In the genomic region with DNA sequence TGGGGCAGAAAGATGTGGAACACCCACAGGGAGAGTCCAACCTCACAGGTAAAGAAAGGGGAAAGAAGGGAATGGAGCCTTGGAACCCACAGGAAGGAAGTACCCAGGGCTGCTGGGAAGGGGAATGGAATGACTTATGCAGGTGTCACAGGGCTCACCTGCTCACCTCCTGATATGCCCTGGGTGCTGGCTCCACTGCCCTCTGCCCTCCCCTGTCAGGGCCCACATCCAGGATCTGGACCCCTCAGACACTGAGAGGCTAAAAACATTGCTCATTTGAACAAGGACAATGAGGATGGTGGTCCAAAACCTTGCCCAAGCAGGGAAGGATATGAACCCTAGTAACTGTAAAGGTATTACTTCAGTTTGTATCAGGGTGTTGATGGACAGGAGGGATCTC, we compare ENCODE assay signal across 18 cellular contexts. TPM values are rescaled to one million over a fixed set of nuclear protein-coding genes. Genes with fewer than 3 reads are reported as not detected.
DNase-seq lines count a peak whose midpoint lies in the region; ATAC-seq and TF ChIP-seq lines count a peak whose summit lies in the region.
"Had no signal": no experiment of that assay in that cellular context is flagged by ENCODE, and none has a peak within 500 bp of the region (broad histone marks: within the 10 kb centered on the region; RNA-seq: fewer than 3 reads in every experiment).

No MANE protein-coding gene starts in this region.

- H3K9me3 ChIP-seq in BLaER1 treated with 17β-estradiol and CSF1 and Interleukin-3, amounts not matched to agents 10 nM and 100 nM (replicated peaks in 1 of 11), result no peaks in the 10 kb centered on the region
- H3K9me3 ChIP-seq in PC-3 (ENCODE audit: low read length) (no peaks in the 10 kb centered on the region), neuronal stem cell (replicated peaks in 1 of 2; ENCODE audit: control insufficient read depth in 2 of 2, insufficient read depth in 1 of 2, low read depth in 1 of 2, low read length in 2 of 2) (no peaks in the 10 kb centered on the region)
- H3K9me3 ChIP-seq: HAP-1, lower lobe of right lung, ovary, right atrium auricular region had no signal

- H2BK5ac ChIP-seq in neuronal stem cell (ENCODE audit: low read length), result no peak overlapping the region

- H4K91ac ChIP-seq in neuronal stem cell (ENCODE audit: low read depth, low read length, poor library complexity), result no peak overlapping the region

- DNase-seq in PC-3 (no peak), germinal center (ENCODE audit: low spot score) (peak; percentile 1), neuronal stem cell (ENCODE audit: low spot score) (no peak), activated gamma-delta T cell treated with Interleukin-2 at 50 U/mL for 16 hours (no peak)
- no peak for DNase-seq in effector CD8-positive, alpha-beta T cell (lab: John Stamatoyannopoulos, UW)

- CTCF ChIA-PET in PC-3 (lab: Charles Lee), result interaction anchor here (1.0 to 1.2 kb wide), 3 partner anchors 87 to 350 kb away, joined by 3 to 13 read pairs (median 5); a partner anchor contains a TSS

- no peaks in the 10 kb centered on the region for H3K9me2 ChIP-seq in PC-3 (replicated peaks; ENCODE audit: low read length)

- peak overlapping the region in 6 of 11 experiments; percentile 71 to 89 (median 82); a peak in 11 of 22 replicates for H3K4me2 ChIP-seq in BLaER1 treated with 17β-estradiol and CSF1 and Interleukin-3, amounts not matched to agents 10 nM and 100 nM
- H3K4me2 ChIP-seq in PC-3 (ENCODE audit: low read length), result no peak overlapping the region; the same call in 1 of the 2 replicates
- H3K4me2 ChIP-seq in neuronal stem cell (ENCODE audit: insufficient read depth, low read length, poor library complexity, severe bottlenecking), result no peak overlapping the region

- no peaks in the 10 kb centered on the region for H3K27me3 ChIP-seq in BLaER1 treated with 17β-estradiol and CSF1 and Interleukin-3, amounts not matched to agents 10 nM and 100 nM
- H3K27me3 ChIP-seq in PC-3 (ENCODE audit: low read length) (no peaks in the 10 kb centered on the region), neuronal stem cell (ENCODE audit: control insufficient read depth in 3 of 3, insufficient read depth in 3 of 3, low read depth in 1 of 3, low read length in 3 of 3) (no peaks in the 10 kb centered on the region)
- H3K27me3 ChIP-seq: cardiac muscle cell, ovary, right atrium auricular region had no signal

- no peak overlapping the region for H3K18ac ChIP-seq in neuronal stem cell (ENCODE audit: low read length)

- no peak overlapping the region for H3K23ac ChIP-seq in neuronal stem cell (ENCODE audit: low read depth, low read length, poor library complexity)

- no peak overlapping the region for H2BK12ac ChIP-seq in neuronal stem cell (ENCODE audit: low read length)

- POLR2A ChIA-PET in PC-3 (lab: Charles Lee; ENCODE audit: unreplicated experiment), result no interaction called here

- no peak for TF ChIP-seq CTCF in PC-3 (conservative IDR thresholded peaks at IDR 0.05; ENCODE audit: low read depth, low read length)

- H3K4me3 ChIP-seq in BLaER1 treated with 17β-estradiol and CSF1 and Interleukin-3, amounts not matched to agents 10 nM and 100 nM, result no peak overlapping the region
- H3K4me3 ChIP-seq in PC-3 (ENCODE audit: low read length) (no peak overlapping the region), neuronal stem cell (ENCODE audit: low read length in 2 of 2) (no peak overlapping the region)
- H3K4me3 ChIP-seq: cardiac muscle cell, HAP-1, lower lobe of right lung, ovary, right atrium auricular region had no signal

- H3K36me3 ChIP-seq in BLaER1 treated with 17β-estradiol and CSF1 and Interleukin-3, amounts not matched to agents 10 nM and 100 nM, result no peaks in the 10 kb centered on the region
- H3K36me3 ChIP-seq in PC-3 (ENCODE audit: low read depth, low read length) (no peaks in the 10 kb centered on the region), neuronal stem cell (replicated peaks in 1 of 2; ENCODE audit: control insufficient read depth in 2 of 2, insufficient read depth in 2 of 2, low read length in 2 of 2) (no peaks in the 10 kb centered on the region)
- H3K36me3 ChIP-seq: cardiac muscle cell, HAP-1, lower lobe of right lung, ovary, right atrium auricular region had no signal

- H3F3A ChIP-seq in PC-3 (ENCODE audit: low read length, unreplicated experiment), result no peaks in the 10 kb centered on the region

- H3K14ac ChIP-seq in neuronal stem cell (ENCODE audit: low read length), result no peak overlapping the region

- no peak overlapping the region for H4K8ac ChIP-seq in neuronal stem cell (ENCODE audit: low read depth, low read length)

- H3K4me1 ChIP-seq in BLaER1 treated with 17β-estradiol and CSF1 and Interleukin-3, amounts not matched to agents 10 nM and 100 nM, result peaks cover 38 to 53% (median 45%) of the 10 kb centered on the region in 10 experiments
- H3K4me1 ChIP-seq in PC-3 (ENCODE audit: insufficient read depth, low read length), result peaks cover 17% of the 10 kb centered on the region
- H3K4me1 ChIP-seq in neuronal stem cell (ENCODE audit: control insufficient read depth in 2 of 2, insufficient read depth in 1 of 2, low read depth in 1 of 2, low read length in 2 of 2), result no peaks in the 10 kb centered on the region

- BruUV-seq in PC-3 (replicated peaks; lab: Mats Ljungman, UMichigan), result no TSS peak

- H4K20me1 ChIP-seq in BLaER1 treated with 17β-estradiol and CSF1 and Interleukin-3, amounts not matched to agents 10 nM and 100 nM, result no peaks in the 10 kb centered on the region
- H4K20me1 ChIP-seq in PC-3 (ENCODE audit: low read length), result no peaks in the 10 kb centered on the region

- H2AK5ac ChIP-seq in neuronal stem cell (ENCODE audit: low read depth, low read length), result no peak overlapping the region

- no peak overlapping the region for H3K9ac ChIP-seq in BLaER1 treated with 17β-estradiol and CSF1 and Interleukin-3, amounts not matched to agents 10 nM and 100 nM
- no peak overlapping the region for H3K9ac ChIP-seq in PC-3 (ENCODE audit: low read length)
- H3K9ac ChIP-seq in neuronal stem cell (ENCODE audit: low read depth, low read length, poor library complexity), result no peak overlapping the region

- H2BK15ac ChIP-seq in neuronal stem cell (ENCODE audit: low read length), result no peak overlapping the region

- intact Hi-C loops in PC-3 (cut with micrococcal nuclease), result loop anchor here (1.0 to 2.0 kb wide), 4 partner anchors 40 to 350 kb away; no protein-coding TSS in a partner anchor

- H3K4ac ChIP-seq in neuronal stem cell (ENCODE audit: low read length), result no peak overlapping the region

- no peak overlapping the region for H2BK120ac ChIP-seq in neuronal stem cell (ENCODE audit: low read depth, low read length)

- no peaks in the 10 kb centered on the region for H3K79me1 ChIP-seq in neuronal stem cell (ENCODE audit: low read depth, low read length)

- H2AFZ ChIP-seq in PC-3 (ENCODE audit: low read length) (no peak overlapping the region), neuronal stem cell (ENCODE audit: low read length) (peak overlapping the region; percentile 43)

- no peak overlapping the region for H3K27ac ChIP-seq in BLaER1 treated with 17β-estradiol and CSF1 and Interleukin-3, amounts not matched to agents 10 nM and 100 nM
- H3K27ac ChIP-seq in PC-3 (ENCODE audit: low read length) (0 out of 2 replicates have a peak overlapping the region, but pooled peaks have one; percentile 69), neuronal stem cell (replicated peaks; ENCODE audit: low read length) (no peak overlapping the region)
- H3K27ac ChIP-seq: foreskin keratinocyte, lower lobe of right lung, ovary, right atrium auricular region had no signal

- no peak for ATAC-seq in PC-3
- ATAC-seq in GM18861 (IDR thresholded peaks at IDR 0.05; ENCODE audit: unreplicated experiment), result no peak
- no peak for ATAC-seq in HG03432 (IDR thresholded peaks at IDR 0.05; ENCODE audit: unreplicated experiment)
- ATAC-seq: foreskin keratinocyte had no signal

- no peaks in the 10 kb centered on the region for H3K79me2 ChIP-seq in PC-3 (ENCODE audit: low read length)

RNA-seq across cellular contexts. Expression of a gene that starts 19.3 kb away (rescaled TPM):
- total RNA-seq in PC-3 (2014; rRNA removed), result 3.6 and 4.8 TPM in 2 replicates
- 14.6 TPM for polyA plus RNA-seq in neuronal stem cell (2013, experiment 1 of 2)
- 15.1 TPM for polyA plus RNA-seq in neuronal stem cell (2013, experiment 2 of 2)

RNA-seq across cellular contexts. Expression of a gene that starts 29.3 kb away (rescaled TPM):
- total RNA-seq in PC-3 (2014; rRNA removed), result not detected in 2 replicates
- 16.3 TPM for polyA plus RNA-seq in neuronal stem cell (2013, experiment 1 of 2)
- polyA plus RNA-seq in neuronal stem cell (2013, experiment 2 of 2), result 16.4 TPM
- total RNA-seq: dermis blood vessel endothelial cell, epithelial cell of proximal tubule, foreskin keratinocyte, lower lobe of right lung, ovary, right atrium auricular region had no signal
- polyA plus RNA-seq: CD14-positive monocyte, foreskin keratinocyte, keratinocyte had no signal

RNA-seq across cellular contexts. Expression of a gene that starts 29.6 kb away (rescaled TPM):
- total RNA-seq in PC-3 (2014; rRNA removed), result 0.73 and 0.86 TPM in 2 replicates
- polyA plus RNA-seq in neuronal stem cell (2013, experiment 1 of 2), result 0.78 TPM
- 0.76 TPM for polyA plus RNA-seq in neuronal stem cell (2013, experiment 2 of 2)
- polyA plus RNA-seq: CD14-positive monocyte had no signal

RNA-seq across cellular contexts. Expression of a gene that starts 52.8 kb away (rescaled TPM):
- total RNA-seq in PC-3 (2014; rRNA removed), result not detected in 2 replicates
- 0.31 TPM for polyA plus RNA-seq in neuronal stem cell (2013, experiment 1 of 2)
- polyA plus RNA-seq in neuronal stem cell (2013, experiment 2 of 2), result 0.48 TPM
- total RNA-seq: dermis blood vessel endothelial cell, epithelial cell of proximal tubule, lower lobe of right lung had no signal
- polyA plus RNA-seq: CD14-positive monocyte had no signal

Comparison
In these comparisons a context has a peak if more than half of its experiments do, and no peak if none do; other contexts are left out.
1. H3K4me2 ChIP-seq: peak in BLaER1 treated with 17β-estradiol and CSF1 and Interleukin-3, amounts not matched to agents 10 nM and 100 nM (6 of 11); none in PC-3 (single experiment) and neuronal stem cell (single experiment).